ENCODE assay signal across 12 cellular contexts in the genomic region with DNA sequence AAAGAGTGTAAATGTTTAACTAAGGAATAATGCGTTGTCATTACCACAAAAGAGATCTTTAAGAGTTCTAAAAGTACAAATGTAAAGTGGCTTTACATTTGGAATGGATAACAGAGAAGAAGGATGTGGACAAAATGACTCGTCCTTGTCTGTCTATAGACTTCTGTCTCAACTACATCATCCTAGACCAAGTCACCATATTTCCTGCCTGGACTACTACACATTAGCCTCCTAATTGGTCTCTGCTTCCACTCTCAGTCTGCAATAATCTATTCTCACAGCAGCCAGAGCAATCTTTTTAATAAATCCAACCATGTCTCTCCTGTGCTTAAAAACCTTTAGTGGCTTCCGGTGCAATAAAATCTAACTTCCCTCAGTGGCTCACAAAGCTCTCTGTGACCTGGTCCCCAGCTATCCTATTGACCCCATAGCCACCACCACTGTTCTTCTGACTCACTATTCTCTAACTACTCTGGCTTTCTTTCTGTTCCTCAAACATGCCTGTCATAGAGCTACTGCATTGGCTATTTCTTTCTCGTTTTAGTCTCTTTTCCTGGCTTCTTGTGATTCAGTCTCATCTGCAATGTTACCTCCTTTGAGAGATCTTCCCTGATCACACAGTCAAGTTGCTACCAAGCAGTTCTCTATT.
A peak's percentile ranks its signal among the peaks of the same experiment; 100 is the strongest.
DNase-seq lines count a peak whose midpoint lies in the region; ATAC-seq and TF ChIP-seq lines count a peak whose summit lies in the region.
"Had no signal": no experiment of that assay in that cellular context is flagged by ENCODE, and none has a peak within 500 bp of the region (broad histone marks: within the 10 kb centered on the region; RNA-seq: fewer than 3 reads in every experiment).

No MANE protein-coding gene starts in this region.

- H3K27me3 ChIP-seq in osteoblast (ENCODE audit: insufficient read depth, low read length): no peaks in the 10 kb centered on the region

- TF ChIP-seq CTCF in osteoblast (IDR thresholded peaks at IDR 0.05; ENCODE audit: extremely low read depth, low read depth, low read length): no peak

- H3K4me2 ChIP-seq in osteoblast (ENCODE audit: insufficient read depth, low read length): no peak overlapping the region

- H3K4me3 ChIP-seq in osteoblast (ENCODE audit: insufficient read depth, low read length): no peak overlapping the region

- no peaks in the 10 kb centered on the region for H3K79me2 ChIP-seq in osteoblast (ENCODE audit: insufficient read depth, low read length)

- DNase-seq in NOMO-1 treated with DMSO at 0.1 percent for 48 hours (lab: John Stamatoyannopoulos, UW; ENCODE audit: unreplicated experiment) (peak; percentile 94), iPS-NIHi7 (ENCODE audit: extremely low spot score) (no peak), foreskin melanocyte (no peak), osteoblast (ENCODE audit: insufficient read length, low spot score, missing footprints) (no peak)
- DNase-seq in stimulated activated naive CD8-positive, alpha-beta T cell treated with anti-CD3 and anti-CD28 coated beads, Interleukin-15, Interleukin-2, amounts not matched to agents 100 U/mL and 50 U/mL, for 24 hours: no peak
- DNase-seq: anterior cingulate cortex; CD4-positive, alpha-beta T cell; NCI-H446; stimulated activated naive B cell treated with anti-CD40 and anti-IgM and Interleukin-4, amounts not matched to agents 10 μg/mL and 1 μg/mL and 100 μg/mL, for 72 hours had no signal

- no peaks in the 10 kb centered on the region for H4K20me1 ChIP-seq in osteoblast (ENCODE audit: insufficient read depth, low read length)

- H3K27ac ChIP-seq in osteoblast (ENCODE audit: low read depth, low read length): no peak overlapping the region

- no peaks in the 10 kb centered on the region for H3K4me1 ChIP-seq in osteoblast (ENCODE audit: insufficient read depth, low read length)

- no peaks in the 10 kb centered on the region for H3K9me3 ChIP-seq in osteoblast (ENCODE audit: low read depth, low read length)

- ATAC-seq in GM18858 (IDR thresholded peaks at IDR 0.05; ENCODE audit: unreplicated experiment) (peak; percentile 81), GM21526 (IDR thresholded peaks at IDR 0.05; ENCODE audit: low FRiP score, unreplicated experiment) (peak; percentile 88), HG03095 (IDR thresholded peaks at IDR 0.05; ENCODE audit: unreplicated experiment) (peak; percentile 92)
- no peak for ATAC-seq in stimulated activated naive CD8-positive, alpha-beta T cell treated with anti-CD3 and anti-CD28 coated beads, Interleukin-15, Interleukin-2, amounts not matched to agents 100 U/mL and 50 U/mL, for 24 hours

- H2AFZ ChIP-seq in osteoblast (ENCODE audit: low read length): no peak overlapping the region

- H3K36me3 ChIP-seq in osteoblast (ENCODE audit: insufficient read depth, low read length): no peaks in the 10 kb centered on the region
